In genomic region chr20:52175840-52176239, GRCh38 we compare ENCODE assay signal across 23 cellular contexts. TPM values are rescaled to one million over a fixed set of nuclear protein-coding genes. Genes with fewer than 3 reads are reported as not detected.
DNase-seq lines count a peak whose midpoint lies in the region; ATAC-seq, FAIRE-seq and TF ChIP-seq lines count a peak whose summit lies in the region.
"Had no signal": no experiment of that assay in that cellular context is flagged by ENCODE, and none has a peak within 500 bp of the region (broad histone marks: within the 10 kb centered on the region; RNA-seq: fewer than 3 reads in every experiment).

No MANE protein-coding gene starts in this region.

- H2AFZ ChIP-seq in H9 (ENCODE audit: low read length): no peak overlapping the region
- no peak overlapping the region for H2AFZ ChIP-seq in K562 (ENCODE audit: low read depth, low read length)
- no peak overlapping the region for H2AFZ ChIP-seq in trophoblast cell (ENCODE audit: insufficient read depth, low read length, poor library complexity)

- no peaks in the 10 kb centered on the region for H3K79me2 ChIP-seq in H9 (ENCODE audit: insufficient read depth, low read length)
- H3K79me2 ChIP-seq in K562 (ENCODE audit: control insufficient read depth, insufficient read depth, low read length): no peaks in the 10 kb centered on the region
- no peaks in the 10 kb centered on the region for H3K79me2 ChIP-seq in trophoblast cell (ENCODE audit: control insufficient read depth, insufficient read depth, low read length, poor library complexity)

- no peaks in the 10 kb centered on the region for H3K23me2 ChIP-seq in H9 (ENCODE audit: insufficient read length, low read depth, low read length, poor library complexity, severe bottlenecking)

- H3K4me1 Mint-ChIP-seq in H9: peaks cover 0 to 4% of the 10 kb centered on the region in 2 experiments; a peak in 1 of 4 replicates
- H3K4me1 Mint-ChIP-seq in stimulated activated naive CD8-positive, alpha-beta T cell treated with anti-CD3 and anti-CD28 coated beads, Interleukin-15, amount 100 ng/mL, for 72 hours: peaks cover 29% of the 10 kb centered on the region

- H2BK120ac ChIP-seq in H9 (ENCODE audit: low read depth, low read length, poor library complexity, severe bottlenecking) (no peak overlapping the region), trophoblast cell (ENCODE audit: insufficient read depth, low read length, poor library complexity) (no peak overlapping the region)

- no peak for TF ChIP-seq CTCF in H9 (conservative IDR thresholded peaks at IDR 0.05)
- TF ChIP-seq CTCF in K562 (IDR thresholded peaks at IDR 0.05 in 2 of 3, conservative IDR thresholded peaks at IDR 0.05 in 1 of 3; ENCODE audit: insufficient read depth in 2 of 3, low read depth in 1 of 3, low read length in 3 of 3): no peak

- DNase-seq in H9 (no peak), K562 (ENCODE audit: extremely low read depth in 1 of 4, low spot score in 3 of 4) (no peak), trophoblast cell (peak; percentile 76 to 81), T1000 (lab: John Stamatoyannopoulos, UW) (no peak), NCI-H2227 (lab: John Stamatoyannopoulos, UW; ENCODE audit: unreplicated experiment) (no peak)
- no peak for DNase-seq in activated naive CD4-positive, alpha-beta T cell treated with anti-CD3 and anti-CD28 coated beads, Interleukin-2, amount 50 U/mL, for 72 hours (ENCODE audit: low spot score in 2 of 2)
- DNase-seq in stimulated activated naive CD8-positive, alpha-beta T cell treated with anti-CD3 and anti-CD28 coated beads, Interleukin-15, amount 100 ng/mL, for 72 hours: no peak
- DNase-seq: 8988T; ACHN; BE2C; C1 segment of cervical spinal cord; Caco-2; Calu3; CD4-positive, alpha-beta T cell; CD8-positive, alpha-beta T cell; DMS79 treated with DMSO at 0.1 percent for 48 hours; GF-D8 had no signal

- no peak for FAIRE-seq in K562 (lab: Jason Lieb, UNC)
- FAIRE-seq: A204.1, D721Med, G401.6, GM12891, GM19239 had no signal

- H3K27ac ChIP-seq in H9 (ENCODE audit: insufficient read length, low read depth, low read length) (no peak overlapping the region), K562 (ENCODE audit: extremely low read depth, low read depth, low read length) (no peak overlapping the region), trophoblast cell (ENCODE audit: low read depth, low read length) (no peak overlapping the region)
- H3K27ac ChIP-seq: BLaER1 had no signal

- H3K9me1 ChIP-seq in K562 (ENCODE audit: control insufficient read depth, insufficient read depth, low read length): no peaks in the 10 kb centered on the region

- TF ChIP-seq EP300 in K562 (IDR thresholded peaks at IDR 0.05; ENCODE audit: low read length): no peak

- peaks cover 21% of the 10 kb centered on the region; the same call in 2 of the 3 replicates for H3K36me3 ChIP-seq in K562 (ENCODE audit: control insufficient read depth, insufficient read depth, low read length)
- no peaks in the 10 kb centered on the region for H3K36me3 ChIP-seq in trophoblast cell (ENCODE audit: control insufficient read depth in 1 of 2, insufficient read depth in 2 of 2, low read length in 2 of 2)

- in situ Hi-C loops in K562 (cut with MboI): no loop called here

- H2BK20ac ChIP-seq in H9 (ENCODE audit: low read depth, low read length, poor library complexity, severe bottlenecking): no peak overlapping the region

- no peaks in the 10 kb centered on the region for H3K9me3 ChIP-seq in H9 (ENCODE audit: control insufficient read depth, low read depth, low read length)
- H3K9me3 ChIP-seq in K562 (replicated peaks; ENCODE audit: control insufficient read depth, insufficient read depth, low read depth, low read length): 0 out of 2 replicates have a peak, but pooled peaks cover 2% of the 10 kb centered on the region
- H3K9me3 ChIP-seq in trophoblast cell (ENCODE audit: insufficient read depth, low read depth, low read length): no peaks in the 10 kb centered on the region
- H3K9me3 ChIP-seq: BE2C, Caco-2 had no signal

- no peak overlapping the region for H3K4me3 ChIP-seq in K562
- H3K4me3 ChIP-seq in trophoblast cell (ENCODE audit: low read depth, low read length): no peak overlapping the region
- H3K4me3 ChIP-seq: BLaER1 had no signal

- H3K36me3 Mint-ChIP-seq in H9 (ENCODE audit: insufficient read depth in 1 of 3, low read depth in 3 of 3): peaks cover 0 to 23% (median 20%) of the 10 kb centered on the region in 3 experiments; a peak in 5 of 7 replicates
- peaks cover 15 to 22% of the 10 kb centered on the region in 2 donors for H3K36me3 Mint-ChIP-seq in activated naive CD4-positive, alpha-beta T cell treated with anti-CD3 and anti-CD28 coated beads, Interleukin-2, amount 50 U/mL, for 72 hours

- no peak overlapping the region for H3K4me3 Mint-ChIP-seq in H9
- H3K4me3 Mint-ChIP-seq in stimulated activated naive CD8-positive, alpha-beta T cell treated with anti-CD3 and anti-CD28 coated beads, Interleukin-15, amount 100 ng/mL, for 72 hours: no peak overlapping the region
- H3K4me3 Mint-ChIP-seq: CD4-positive, alpha-beta T cell; CD8-positive, alpha-beta T cell had no signal

- H3K18ac ChIP-seq in H9 (ENCODE audit: insufficient read length, low read depth, low read length): no peak overlapping the region
- no peak overlapping the region for H3K18ac ChIP-seq in trophoblast cell (ENCODE audit: low read length)

- H3K4me2 ChIP-seq in H9 (ENCODE audit: insufficient read depth, insufficient read length, low read length) (no peak overlapping the region), K562 (ENCODE audit: insufficient read depth, low read length) (no peak overlapping the region), trophoblast cell (ENCODE audit: low read length) (no peak overlapping the region)
- H3K4me2 ChIP-seq: BLaER1 had no signal

- no peak overlapping the region for H4K5ac ChIP-seq in H9 (ENCODE audit: insufficient read length, low read depth, low read length)

- H2AK5ac ChIP-seq in H9 (ENCODE audit: insufficient read length, low read length) (no peak overlapping the region), trophoblast cell (ENCODE audit: low read length) (no peak overlapping the region)

- TF ChIP-seq POLR2A in K562 (conservative IDR thresholded peaks at IDR 0.05): no peak

- H2BK15ac ChIP-seq in H9 (ENCODE audit: low read depth, low read length): no peak overlapping the region

- CTCF ChIA-PET in K562 (lab: Yijun Ruan, JAX; ENCODE audit: low intra/inter-chr PET ratio): no interaction called here

- H2BK12ac ChIP-seq in H9 (ENCODE audit: insufficient read length, low read depth, low read length) (no peak overlapping the region), trophoblast cell (ENCODE audit: low read length) (no peak overlapping the region)

- H3K4ac ChIP-seq in H9 (ENCODE audit: low read depth, low read length): no peak overlapping the region
- no peak overlapping the region for H3K4ac ChIP-seq in trophoblast cell (ENCODE audit: low read depth, low read length)

- H3K27ac Mint-ChIP-seq in H9: peak overlapping the region in 2 of 3 experiments; percentile 14 to 84; a peak in 1 of 7 replicates
- no peak overlapping the region for H3K27ac Mint-ChIP-seq in activated naive CD4-positive, alpha-beta T cell treated with anti-CD3 and anti-CD28 coated beads, Interleukin-2, amount 50 U/mL, for 72 hours
- peak overlapping the region in 1 of 2 donors; percentile 42 for H3K27ac Mint-ChIP-seq in stimulated activated naive CD8-positive, alpha-beta T cell treated with anti-CD3 and anti-CD28 coated beads, Interleukin-15, amount 100 ng/mL, for 72 hours
- H3K27ac Mint-ChIP-seq: CD4-positive, alpha-beta T cell; CD8-positive, alpha-beta T cell had no signal

- no peaks in the 10 kb centered on the region for H3K9me3 Mint-ChIP-seq in H9
- H3K9me3 Mint-ChIP-seq in activated naive CD4-positive, alpha-beta T cell treated with anti-CD3 and anti-CD28 coated beads, Interleukin-2, amount 50 U/mL, for 72 hours: peaks cover 0 to 6% of the 10 kb centered on the region in 2 donors
- H3K9me3 Mint-ChIP-seq in stimulated activated naive CD8-positive, alpha-beta T cell treated with anti-CD3 and anti-CD28 coated beads, Interleukin-15, amount 100 ng/mL, for 72 hours: no peaks in the 10 kb centered on the region
- H3K9me3 Mint-ChIP-seq: CD4-positive, alpha-beta T cell; CD8-positive, alpha-beta T cell had no signal

- H3K9ac ChIP-seq in H9 (ENCODE audit: extremely low read depth, insufficient read length, low read length): no peak overlapping the region
- H3K9ac ChIP-seq in K562 (ENCODE audit: insufficient read depth in 1 of 2, low read depth in 2 of 2, low read length in 2 of 2): no peak overlapping the region
- no peak overlapping the region for H3K9ac ChIP-seq in trophoblast cell (ENCODE audit: low read length)
- H3K9ac ChIP-seq: BLaER1 had no signal

- no TSS peak for BruUV-seq in K562 (replicated peaks; lab: Mats Ljungman, UMichigan)

- H3K27me3 Mint-ChIP-seq in H9 (ENCODE audit: low read depth): no peaks in the 10 kb centered on the region
- no peaks in the 10 kb centered on the region for H3K27me3 Mint-ChIP-seq in stimulated activated naive CD8-positive, alpha-beta T cell treated with anti-CD3 and anti-CD28 coated beads, Interleukin-15, amount 100 ng/mL, for 72 hours
- H3K27me3 Mint-ChIP-seq: CD4-positive, alpha-beta T cell had no signal

- H4K8ac ChIP-seq in H9 (replicated peaks; ENCODE audit: insufficient read length, low read depth, low read length) (no peak overlapping the region), trophoblast cell (ENCODE audit: low read depth, low read length) (no peak overlapping the region)

- H4K12ac ChIP-seq in trophoblast cell (ENCODE audit: low read depth, low read length): no peak overlapping the region

- no peak for ATAC-seq in K562
- ATAC-seq in activated naive CD4-positive, alpha-beta T cell treated with anti-CD3 and anti-CD28 coated beads, Interleukin-2, amount 50 U/mL, for 72 hours: no peak
- no peak for ATAC-seq in stimulated activated naive CD8-positive, alpha-beta T cell treated with anti-CD3 and anti-CD28 coated beads, Interleukin-15, amount 100 ng/mL, for 72 hours
- ATAC-seq: CD8-positive, alpha-beta T cell had no signal

- H3K4me1 ChIP-seq in H9 (ENCODE audit: insufficient read depth, low read length) (no peaks in the 10 kb centered on the region), K562 (replicated peaks in 1 of 2; ENCODE audit: control insufficient read depth in 2 of 2, insufficient read depth in 2 of 2, low read length in 2 of 2) (no peaks in the 10 kb centered on the region), trophoblast cell (ENCODE audit: control insufficient read depth in 1 of 2, insufficient read depth in 2 of 2, low read length in 2 of 2) (no peaks in the 10 kb centered on the region)
- H3K4me1 ChIP-seq: BE2C, Caco-2 had no signal

- no peak overlapping the region for H3T11ph ChIP-seq in H9 (ENCODE audit: low read length)

- H2BK5ac ChIP-seq in H9 (ENCODE audit: insufficient read length, low read length) (no peak overlapping the region), trophoblast cell (ENCODE audit: low read depth, low read length, poor library complexity) (no peak overlapping the region)

- H3K27me3 ChIP-seq in H9 (ENCODE audit: insufficient read depth, low read length) (no peaks in the 10 kb centered on the region), K562 (ENCODE audit: control insufficient read depth in 2 of 2, insufficient read depth in 2 of 2, low read length in 2 of 2) (no peaks in the 10 kb centered on the region), trophoblast cell (ENCODE audit: insufficient read depth, low read length) (no peaks in the 10 kb centered on the region)
- H3K27me3 ChIP-seq: BE2C, BLaER1 had no signal

- H4K20me1 ChIP-seq in H9 (ENCODE audit: control insufficient read depth, insufficient read depth, insufficient read length) (no peaks in the 10 kb centered on the region), K562 (replicated peaks; ENCODE audit: control insufficient read depth, insufficient read depth, low read length) (no peaks in the 10 kb centered on the region)
- H4K20me1 ChIP-seq: BLaER1 had no signal

- intact Hi-C loops in K562 (cut with micrococcal nuclease): no loop called here

- no peak overlapping the region for H3K56ac ChIP-seq in H9 (ENCODE audit: insufficient read length, low read depth, low read length)

- no peaks in the 10 kb centered on the region for H3K79me1 ChIP-seq in H9 (ENCODE audit: insufficient read depth, low read depth, low read length, poor library complexity, severe bottlenecking)
- no peaks in the 10 kb centered on the region for H3K79me1 ChIP-seq in trophoblast cell (ENCODE audit: low read length)

- H3K14ac ChIP-seq in H9 (ENCODE audit: insufficient read depth, low read length): no peak overlapping the region
- no peak overlapping the region for H3K14ac ChIP-seq in trophoblast cell (ENCODE audit: low read length)

- no peak for TF ChIP-seq RAD21 in K562 (CRISPR knock-in tag; conservative IDR thresholded peaks at IDR 0.05 in 1 of 2, IDR thresholded peaks at IDR 0.05 in 1 of 2)

- H4K91ac ChIP-seq in H9 (ENCODE audit: insufficient read length, low read depth, low read length) (no peak overlapping the region), trophoblast cell (ENCODE audit: low read depth, low read length) (no peak overlapping the region)

- H3K23ac ChIP-seq in H9 (ENCODE audit: insufficient read length, low read depth, low read length) (no peak overlapping the region), trophoblast cell (ENCODE audit: low read length) (no peak overlapping the region)

- no CpG with 5 or more reads among the region's 18 CpGs for WGBS in H9 (ENCODE audit: extremely low coverage, insufficient read length, low lambda C conversion rate)
- WGBS in K562 (ENCODE audit: insufficient coverage, low coverage, missing lambda C conversion rate): 99% methylated on average over 12 of the region's 18 CpGs
- WGBS in trophoblast cell (ENCODE audit: extremely low coverage, insufficient coverage, insufficient read length): no CpG with 5 or more reads among the region's 18 CpGs

- POLR2A ChIA-PET in K562 (lab: Yijun Ruan, JAX): no interaction called here

RNA-seq across cellular contexts. Expression of gene ZFP64, which starts 15.7 kb away (rescaled TPM):
- total RNA-seq in H9 (2021) (29.0 and 29.2 TPM in 2 replicates), K562 (2014; rRNA removed) (7.0 and 10.3 TPM in 2 replicates), K562 (2014; rRNA removed; fragmentation: Illumina TruSeq; extraction: Trizol) (6.2 and 7.2 TPM in 2 replicates), K562 (2015; rRNA removed; fragmentation: Illumina TruSeq; extraction: Trizol) (6.3 and 7.1 TPM in 2 replicates), K562 (2021) (11.3 and 12.9 TPM in 2 replicates)
- total RNA-seq in K562 (2011; cell fraction: chromatin; rRNA removed; ENCODE audit: low replicate concordance): 19.7 and 20.7 TPM in 2 replicates
- total RNA-seq in K562 (2011; cell fraction: nucleolus; rRNA removed): 15.2 and 16.6 TPM in 2 replicates
- total RNA-seq in K562 (2011; cell fraction: nucleoplasm; rRNA removed): 15.8 and 19.6 TPM in 2 replicates
- polyA plus RNA-seq in K562 (2011; rRNA removed) (12.2 and 13.8 TPM in 2 replicates), K562 (2014; fragmentation: Illumina TruSeq; extraction: Trizol) (12.7 and 13.4 TPM in 2 replicates), K562 (2014; fragmentation: Nextera tagmentation; extraction: Ambion mirVana) (1 to 10 TPM; 1.4 to 1.8 TPM), K562 (2014; rRNA removed) (7.3 and 8.4 TPM in 2 replicates)
- 14.6 and 19.1 TPM in 2 replicates for polyA plus RNA-seq in K562 (2011; cell fraction: cytosol; rRNA removed)
- polyA plus RNA-seq in K562 (2011; cell fraction: nucleus; rRNA removed): 9.7 and 10.0 TPM in 2 replicates
- 8.6 and 9.3 TPM in 2 replicates for polyA plus RNA-seq in K562 (2012)
- 11.8 and 16.2 TPM in 2 replicates for polyA minus RNA-seq in K562 (2011; rRNA and poly(A)+ RNA removed)
- polyA minus RNA-seq in K562 (2011; cell fraction: cytosol; rRNA and poly(A)+ RNA removed): 9.7 and 11.7 TPM in 2 replicates
- 9.0 and 11.1 TPM in 2 replicates for polyA minus RNA-seq in K562 (2011; cell fraction: nucleus; rRNA and poly(A)+ RNA removed)
- 10.1 and 10.4 TPM in 2 replicates for polyA plus RNA-seq in trophoblast cell (2013)
- 10 to 100 TPM; 15.4 to 16.8 TPM for total RNA-seq in activated naive CD4-positive, alpha-beta T cell treated with anti-CD3 and anti-CD28 coated beads, Interleukin-2, amount 50 U/mL, for 72 hours

Comparison
In these comparisons a context has a peak if more than half of its experiments do, and no peak if none do; other contexts are left out.
1. DNase-seq: peak in trophoblast cell (2 of 2); none in H9 (single experiment), K562 (0 of 4), activated naive CD4-positive, alpha-beta T cell treated with anti-CD3 and anti-CD28 coated beads, Interleukin-2, amount 50 U/mL, for 72 hours (0 of 2), T1000 (single experiment), stimulated activated naive CD8-positive, alpha-beta T cell treated with anti-CD3 and anti-CD28 coated beads, Interleukin-15, amount 100 ng/mL, for 72 hours (0 of 2) and NCI-H2227 (single experiment).
2. H3K27ac Mint-ChIP-seq: peak in H9 (2 of 3); none in activated naive CD4-positive, alpha-beta T cell treated with anti-CD3 and anti-CD28 coated beads, Interleukin-2, amount 50 U/mL, for 72 hours (0 of 2).